8 cellular contexts compared by ENCODE assay signal in genomic region chr10:122980209-122981065, GRCh38. TPM values are rescaled to one million over a fixed set of nuclear protein-coding genes. Genes with fewer than 3 reads are reported as not detected.
DNase-seq lines count a peak whose midpoint lies in the region; ATAC-seq and TF ChIP-seq lines count a peak whose summit lies in the region.

A gene with protein sequence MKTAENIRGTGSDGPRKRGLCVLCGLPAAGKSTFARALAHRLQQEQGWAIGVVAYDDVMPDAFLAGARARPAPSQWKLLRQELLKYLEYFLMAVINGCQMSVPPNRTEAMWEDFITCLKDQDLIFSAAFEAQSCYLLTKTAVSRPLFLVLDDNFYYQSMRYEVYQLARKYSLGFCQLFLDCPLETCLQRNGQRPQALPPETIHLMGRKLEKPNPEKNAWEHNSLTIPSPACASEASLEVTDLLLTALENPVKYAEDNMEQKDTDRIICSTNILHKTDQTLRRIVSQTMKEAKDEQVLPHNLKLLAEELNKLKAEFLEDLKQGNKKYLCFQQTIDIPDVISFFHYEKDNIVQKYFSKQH (plus strand): TSS chr10:122980401. CDS start chr10:122980480, 79 bp downstream.

- H3K9me3 ChIP-seq in adrenal gland (replicated peaks in 1 of 3), result no peaks in the 10 kb centered on the region
- H3K9me3 ChIP-seq in heart right ventricle, result no peaks in the 10 kb centered on the region
- H3K9me3 ChIP-seq in upper lobe of left lung, result no peaks in the 10 kb centered on the region

- H3K36me3 ChIP-seq in adrenal gland (replicated peaks in 1 of 2), result no peaks in the 10 kb centered on the region
- peaks cover 0 to 24% (median 0%) of the 10 kb centered on the region in 9 donors for H3K36me3 ChIP-seq in heart right ventricle
- H3K36me3 ChIP-seq in upper lobe of left lung, result peaks cover 0 to 4% (median 0%) of the 10 kb centered on the region in 4 donors

- TF ChIP-seq POLR2A in adrenal gland (IDR thresholded peaks at IDR 0.05), result peak; percentile 65 to 80
- peak in 2 of 4 donors; percentile 69 to 78 for TF ChIP-seq POLR2A in upper lobe of left lung (IDR thresholded peaks at IDR 0.05)

- H3K4me1 ChIP-seq in adrenal gland (replicated peaks in 1 of 2) (peaks cover 8 to 14% of the 10 kb centered on the region in 2 donors), heart right ventricle (peaks cover 0 to 17% (median 11%) of the 10 kb centered on the region in 9 donors), upper lobe of left lung (peaks cover 10 to 16% (median 13%) of the 10 kb centered on the region in 4 donors)

- peak in 1 of 4 donors; percentile 29 for TF ChIP-seq EP300 in upper lobe of left lung (IDR thresholded peaks at IDR 0.05)

- ATAC-seq in HG02852 (IDR thresholded peaks at IDR 0.05; ENCODE audit: unreplicated experiment) (peak; percentile 94), heart right ventricle (peak; percentile 98 to 100 (median 100)), upper lobe of left lung (ENCODE audit: low FRiP score in 2 of 2) (peak; percentile 99)

- 1 to 3% (median 1%) methylated on average over 9 to 73 of the region's 73 CpGs for WGBS in adrenal gland, 4 donors
- WGBS in heart right ventricle, 2 donors, result 1% methylated on average over 73 of the region's 73 CpGs
- 2 to 4% methylated on average over 10 to 47 of the region's 73 CpGs for WGBS in upper lobe of left lung, 2 donors

- H3K4me3 ChIP-seq in adrenal gland (peak within 1 kb of the TSS; percentile 53 to 83 (median 70)), heart right ventricle (peak within 1 kb of the TSS; percentile 56 to 94 (median 80)), upper lobe of left lung (peak within 1 kb of the TSS; percentile 42 to 90 (median 72))

- intact Hi-C loops in adrenal gland (cut with DNase I) (no loop called here), heart right ventricle (cut with DNase I) (loop anchor here in 4 of 10 donors (1.0 to 10.0 kb wide), 4 partner anchors 26 to 174 kb away; partner anchors contain the start of genes IKZF5 (in 2 of the 4), ACADSB (in 1 of the 4), BUB3 (in 1 of the 4) and C10orf88 (in 1 of the 4)), posterior cingulate gyrus (cut with DNase I) (loop anchor here (1.0 kb wide), 2 partner anchors 26 to 28 kb away; partner anchors contain the start of genes C10orf88 and IKZF5)

- TF ChIP-seq CTCF in GM13976 (IDR thresholded peaks at IDR 0.05; ENCODE audit: borderline replicate concordance, control extremely low read depth, extremely low read depth, insufficient read depth, missing control alignments) (peak; percentile 93), adrenal gland (IDR thresholded peaks at IDR 0.05) (peak; percentile 88 to 99 (median 96)), heart right ventricle (IDR thresholded peaks at IDR 0.05) (peak; percentile 79 to 98 (median 96)), upper lobe of left lung (IDR thresholded peaks at IDR 0.05) (peak; percentile 95 to 100 (median 99))

- in situ Hi-C loops in GM13976 (cut with MboI; ENCODE audit: low sequenced_read_pairs, unreplicated experiment), result no loop called here

- H3K27ac ChIP-seq in adrenal gland (peak within 1 kb of the TSS; percentile 88 to 98 (median 94)), heart right ventricle (peak within 1 kb of the TSS; percentile 89 to 97 (median 94)), upper lobe of left lung (peak within 1 kb of the TSS; percentile 87 to 96 (median 94))

- DNase-seq in GM13976 (ENCODE audit: low spot score) (peak; percentile 98), NCI-H1436 (lab: John Stamatoyannopoulos, UW) (peak; percentile 93), SW480 (ENCODE audit: low spot score) (peak; percentile 85), adrenal gland (peak; percentile 91 to 95 (median 92)), heart right ventricle (peak; percentile 92 to 93), posterior cingulate gyrus (peak; percentile 82 to 98 (median 86)), upper lobe of left lung (peak; percentile 89 to 96)

- no peaks in the 10 kb centered on the region for H3K27me3 ChIP-seq in adrenal gland
- H3K27me3 ChIP-seq in heart right ventricle, result no peaks in the 10 kb centered on the region
- no peaks in the 10 kb centered on the region for H3K27me3 ChIP-seq in upper lobe of left lung

RNA-seq across cellular contexts. Expression of the gene that starts here (rescaled TPM):
- total RNA-seq in adrenal gland (1 to 10 TPM; 2.1 to 7.4 (median 4.8) TPM), heart right ventricle (1 to 10 TPM; 1.4 to 3.7 (median 2.2) TPM), upper lobe of left lung (1 to 10 TPM; 1.4 to 6.2 (median 3.7) TPM)
- polyA plus RNA-seq in adrenal gland (1 to 10 TPM; 6.4 to 8.5 (median 7.1) TPM), heart right ventricle (1 to 10 TPM; 1.7 to 3.8 TPM)

Comparison
In these comparisons a context has a peak if more than half of its experiments do, and no peak if none do; other contexts are left out.
1. Peak in every context shown above with its lines: DNase-seq, ATAC-seq, H3K4me3 ChIP-seq and H3K27ac ChIP-seq.